Comparison of ENCODE assay signal across 1 cellular context in the genomic region with DNA sequence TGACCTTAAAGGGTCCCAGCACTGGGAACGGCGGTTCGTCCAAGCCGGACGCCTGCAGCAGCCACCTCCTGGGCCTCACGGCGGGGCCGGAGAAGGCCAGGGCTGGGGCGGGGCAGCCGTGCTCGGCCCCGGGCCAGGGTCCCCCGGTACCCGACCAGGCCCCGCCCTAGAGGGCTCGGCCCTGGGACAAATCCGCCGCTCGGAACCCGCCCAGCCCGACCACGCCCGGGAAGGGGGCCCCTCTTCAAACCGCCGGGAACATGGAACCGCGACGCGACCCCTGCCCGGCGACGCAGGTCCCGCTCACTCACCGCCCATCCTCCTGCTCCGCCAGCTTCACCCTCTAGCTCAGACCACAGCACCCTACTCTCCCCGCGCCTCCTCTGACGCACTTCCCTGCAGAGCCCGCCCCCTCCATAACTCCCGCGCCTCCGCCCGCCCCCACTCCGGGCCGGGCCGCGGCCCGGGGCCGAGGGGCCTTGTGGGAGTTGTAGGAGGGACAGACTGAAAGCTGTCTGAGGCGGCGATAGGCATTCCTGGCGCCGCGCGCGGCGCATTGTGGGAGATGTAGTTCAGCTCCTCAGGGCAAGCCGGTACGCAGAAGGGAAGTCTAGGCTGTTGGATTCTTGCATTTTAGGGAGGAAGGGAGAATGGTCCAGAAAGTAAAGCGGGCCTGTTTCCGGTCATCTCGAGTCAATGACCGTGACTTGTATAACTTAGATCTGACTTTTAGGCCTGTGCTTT.
A peak's percentile ranks its signal among the peaks of the same experiment; 100 is the strongest.
TF ChIP-seq lines count a peak whose summit lies in the region.

A gene (minus strand): TSS at position 365 of the 744 bp plus-strand sequence. CDS start 1,478 bp downstream, outside the sequence.

TF ChIP-seq in K562, 482 proteins besides CTCF, POLR2A, EP300 and RAD21 (continued from another document and continues in another):
- TF ChIP-seq ELF4 (CRISPR knock-in tag; IDR thresholded peaks at IDR 0.05) (no peak), SOX6 (IDR thresholded peaks at IDR 0.05) (no peak), MAFF (IDR thresholded peaks at IDR 0.05; ENCODE audit: low read length) (no peak), ZNF436 (CRISPR knock-in tag; IDR thresholded peaks at IDR 0.05) (no peak), ZNF76 (CRISPR knock-in tag; IDR thresholded peaks at IDR 0.05; ENCODE audit: borderline replicate concordance) (no peak), CCNT2 (IDR thresholded peaks at IDR 0.05; ENCODE audit: borderline replicate concordance, extremely low read depth, insufficient read length, low read depth, low read length) (peak; percentile 44), ATF1 (CRISPR knock-in tag; IDR thresholded peaks at IDR 0.05) (no peak), ATF1 (tag; IDR thresholded peaks at IDR 0.05) (peak; percentile 83), MCM7 (IDR thresholded peaks at IDR 0.05) (no peak), HCFC1 (IDR thresholded peaks at IDR 0.05; ENCODE audit: low read depth, low read length) (peak; percentile 93), SREBF2 (CRISPR knock-in tag; IDR thresholded peaks at IDR 0.05) (no peak), GATAD2A (IDR thresholded peaks at IDR 0.05) (no peak), POLR3A (IDR thresholded peaks at IDR 0.05; ENCODE audit: borderline replicate concordance, extremely low read depth, insufficient read depth, insufficient read length) (no peak), HDAC3 (IDR thresholded peaks at IDR 0.05; ENCODE audit: borderline replicate concordance, partially characterized antibody) (no peak), SMAD2 (IDR thresholded peaks at IDR 0.05; ENCODE audit: low read depth, low read length) (no peak), MCM2 (IDR thresholded peaks at IDR 0.05; ENCODE audit: low read depth) (no peak), NR2C1 (IDR thresholded peaks at IDR 0.05) (no peak), NR2C1 (tag; IDR thresholded peaks at IDR 0.05) (no peak), ZNF668 (CRISPR knock-in tag; IDR thresholded peaks at IDR 0.05) (no peak), HOXB6 (CRISPR knock-in tag; IDR thresholded peaks at IDR 0.05; ENCODE audit: borderline replicate concordance) (no peak), ZNF696 (CRISPR knock-in tag; conservative IDR thresholded peaks at IDR 0.05) (no peak), RBM34 (IDR thresholded peaks at IDR 0.05; ENCODE audit: borderline replicate concordance, insufficient read depth, low read length) (no peak), ZNF717 (CRISPR knock-in tag; IDR thresholded peaks at IDR 0.05) (no peak), CREB1 (IDR thresholded peaks at IDR 0.05) (peak; percentile 72), CREB1 (CRISPR knock-in tag; IDR thresholded peaks at IDR 0.05) (no peak), MECOM (CRISPR knock-in tag; IDR thresholded peaks at IDR 0.05) (no peak), RBFOX2 (IDR thresholded peaks at IDR 0.05; ENCODE audit: low read depth, low read length) (peak; percentile 85), NFATC3 (IDR thresholded peaks at IDR 0.05) (no peak), ZNF324 (CRISPR knock-in tag; IDR thresholded peaks at IDR 0.05) (no peak), LEF1 (IDR thresholded peaks at IDR 0.05) (no peak), ZNF133 (CRISPR knock-in tag; IDR thresholded peaks at IDR 0.05) (no peak), NONO (IDR thresholded peaks at IDR 0.05; ENCODE audit: low read depth in 2 of 2, low read length in 1 of 2) (0 out of 4 replicates have a peak, but pooled peaks of 1 of the 2 experiments have one; percentile 21), MCM3 (IDR thresholded peaks at IDR 0.05) (no peak), ZNF431 (CRISPR knock-in tag; IDR thresholded peaks at IDR 0.05) (no peak)
- TF ChIP-seq, protein P1, sequence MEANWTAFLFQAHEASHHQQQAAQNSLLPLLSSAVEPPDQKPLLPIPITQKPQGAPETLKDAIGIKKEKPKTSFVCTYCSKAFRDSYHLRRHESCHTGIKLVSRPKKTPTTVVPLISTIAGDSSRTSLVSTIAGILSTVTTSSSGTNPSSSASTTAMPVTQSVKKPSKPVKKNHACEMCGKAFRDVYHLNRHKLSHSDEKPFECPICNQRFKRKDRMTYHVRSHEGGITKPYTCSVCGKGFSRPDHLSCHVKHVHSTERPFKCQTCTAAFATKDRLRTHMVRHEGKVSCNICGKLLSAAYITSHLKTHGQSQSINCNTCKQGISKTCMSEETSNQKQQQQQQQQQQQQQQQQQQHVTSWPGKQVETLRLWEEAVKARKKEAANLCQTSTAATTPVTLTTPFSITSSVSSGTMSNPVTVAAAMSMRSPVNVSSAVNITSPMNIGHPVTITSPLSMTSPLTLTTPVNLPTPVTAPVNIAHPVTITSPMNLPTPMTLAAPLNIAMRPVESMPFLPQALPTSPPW (CRISPR knock-in tag; IDR thresholded peaks at IDR 0.05), result peak; percentile 82; the same call in 1 of the 2 replicates
- TF ChIP-seq, protein P2, sequence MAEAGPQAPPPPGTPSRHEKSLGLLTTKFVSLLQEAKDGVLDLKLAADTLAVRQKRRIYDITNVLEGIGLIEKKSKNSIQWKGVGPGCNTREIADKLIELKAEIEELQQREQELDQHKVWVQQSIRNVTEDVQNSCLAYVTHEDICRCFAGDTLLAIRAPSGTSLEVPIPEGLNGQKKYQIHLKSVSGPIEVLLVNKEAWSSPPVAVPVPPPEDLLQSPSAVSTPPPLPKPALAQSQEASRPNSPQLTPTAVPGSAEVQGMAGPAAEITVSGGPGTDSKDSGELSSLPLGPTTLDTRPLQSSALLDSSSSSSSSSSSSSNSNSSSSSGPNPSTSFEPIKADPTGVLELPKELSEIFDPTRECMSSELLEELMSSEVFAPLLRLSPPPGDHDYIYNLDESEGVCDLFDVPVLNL (CRISPR knock-in tag; IDR thresholded peaks at IDR 0.05; ENCODE audit: low read depth), result no peak
- TF ChIP-seq, protein P3, sequence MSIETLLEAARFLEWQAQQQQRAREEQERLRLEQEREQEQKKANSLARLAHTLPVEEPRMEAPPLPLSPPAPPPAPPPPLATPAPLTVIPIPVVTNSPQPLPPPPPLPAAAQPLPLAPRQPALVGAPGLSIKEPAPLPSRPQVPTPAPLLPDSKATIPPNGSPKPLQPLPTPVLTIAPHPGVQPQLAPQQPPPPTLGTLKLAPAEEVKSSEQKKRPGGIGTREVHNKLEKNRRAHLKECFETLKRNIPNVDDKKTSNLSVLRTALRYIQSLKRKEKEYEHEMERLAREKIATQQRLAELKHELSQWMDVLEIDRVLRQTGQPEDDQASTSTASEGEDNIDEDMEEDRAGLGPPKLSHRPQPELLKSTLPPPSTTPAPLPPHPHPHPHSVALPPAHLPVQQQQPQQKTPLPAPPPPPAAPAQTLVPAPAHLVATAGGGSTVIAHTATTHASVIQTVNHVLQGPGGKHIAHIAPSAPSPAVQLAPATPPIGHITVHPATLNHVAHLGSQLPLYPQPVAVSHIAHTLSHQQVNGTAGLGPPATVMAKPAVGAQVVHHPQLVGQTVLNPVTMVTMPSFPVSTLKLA (conservative IDR thresholded peaks at IDR 0.05), result peak in 1 of 2 experiments; percentile 36; a peak in 1 of 4 replicates
- TF ChIP-seq, protein P4, sequence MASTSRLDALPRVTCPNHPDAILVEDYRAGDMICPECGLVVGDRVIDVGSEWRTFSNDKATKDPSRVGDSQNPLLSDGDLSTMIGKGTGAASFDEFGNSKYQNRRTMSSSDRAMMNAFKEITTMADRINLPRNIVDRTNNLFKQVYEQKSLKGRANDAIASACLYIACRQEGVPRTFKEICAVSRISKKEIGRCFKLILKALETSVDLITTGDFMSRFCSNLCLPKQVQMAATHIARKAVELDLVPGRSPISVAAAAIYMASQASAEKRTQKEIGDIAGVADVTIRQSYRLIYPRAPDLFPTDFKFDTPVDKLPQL (IDR thresholded peaks at IDR 0.05; ENCODE audit: extremely low read depth, insufficient read length), result no peak
- TF ChIP-seq, protein P5, sequence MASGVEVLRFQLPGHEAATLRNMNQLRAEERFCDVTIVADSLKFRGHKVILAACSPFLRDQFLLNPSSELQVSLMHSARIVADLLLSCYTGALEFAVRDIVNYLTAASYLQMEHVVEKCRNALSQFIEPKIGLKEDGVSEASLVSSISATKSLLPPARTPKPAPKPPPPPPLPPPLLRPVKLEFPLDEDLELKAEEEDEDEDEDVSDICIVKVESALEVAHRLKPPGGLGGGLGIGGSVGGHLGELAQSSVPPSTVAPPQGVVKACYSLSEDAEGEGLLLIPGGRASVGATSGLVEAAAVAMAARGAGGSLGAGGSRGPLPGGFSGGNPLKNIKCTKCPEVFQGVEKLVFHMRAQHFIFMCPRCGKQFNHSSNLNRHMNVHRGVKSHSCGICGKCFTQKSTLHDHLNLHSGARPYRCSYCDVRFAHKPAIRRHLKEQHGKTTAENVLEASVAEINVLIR (CRISPR knock-in tag; IDR thresholded peaks at IDR 0.05), result no peak
- TF ChIP-seq, protein P6, sequence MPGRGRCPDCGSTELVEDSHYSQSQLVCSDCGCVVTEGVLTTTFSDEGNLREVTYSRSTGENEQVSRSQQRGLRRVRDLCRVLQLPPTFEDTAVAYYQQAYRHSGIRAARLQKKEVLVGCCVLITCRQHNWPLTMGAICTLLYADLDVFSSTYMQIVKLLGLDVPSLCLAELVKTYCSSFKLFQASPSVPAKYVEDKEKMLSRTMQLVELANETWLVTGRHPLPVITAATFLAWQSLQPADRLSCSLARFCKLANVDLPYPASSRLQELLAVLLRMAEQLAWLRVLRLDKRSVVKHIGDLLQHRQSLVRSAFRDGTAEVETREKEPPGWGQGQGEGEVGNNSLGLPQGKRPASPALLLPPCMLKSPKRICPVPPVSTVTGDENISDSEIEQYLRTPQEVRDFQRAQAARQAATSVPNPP (IDR thresholded peaks at IDR 0.05; ENCODE audit: borderline replicate concordance, insufficient read depth, insufficient read length), result no peak
- TF ChIP-seq, protein P7, sequence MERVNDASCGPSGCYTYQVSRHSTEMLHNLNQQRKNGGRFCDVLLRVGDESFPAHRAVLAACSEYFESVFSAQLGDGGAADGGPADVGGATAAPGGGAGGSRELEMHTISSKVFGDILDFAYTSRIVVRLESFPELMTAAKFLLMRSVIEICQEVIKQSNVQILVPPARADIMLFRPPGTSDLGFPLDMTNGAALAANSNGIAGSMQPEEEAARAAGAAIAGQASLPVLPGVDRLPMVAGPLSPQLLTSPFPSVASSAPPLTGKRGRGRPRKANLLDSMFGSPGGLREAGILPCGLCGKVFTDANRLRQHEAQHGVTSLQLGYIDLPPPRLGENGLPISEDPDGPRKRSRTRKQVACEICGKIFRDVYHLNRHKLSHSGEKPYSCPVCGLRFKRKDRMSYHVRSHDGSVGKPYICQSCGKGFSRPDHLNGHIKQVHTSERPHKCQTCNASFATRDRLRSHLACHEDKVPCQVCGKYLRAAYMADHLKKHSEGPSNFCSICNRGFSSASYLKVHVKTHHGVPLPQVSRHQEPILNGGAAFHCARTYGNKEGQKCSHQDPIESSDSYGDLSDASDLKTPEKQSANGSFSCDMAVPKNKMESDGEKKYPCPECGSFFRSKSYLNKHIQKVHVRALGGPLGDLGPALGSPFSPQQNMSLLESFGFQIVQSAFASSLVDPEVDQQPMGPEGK (CRISPR knock-in tag; IDR thresholded peaks at IDR 0.05; ENCODE audit: borderline replicate concordance), result no peak
- TF ChIP-seq, protein P8, sequence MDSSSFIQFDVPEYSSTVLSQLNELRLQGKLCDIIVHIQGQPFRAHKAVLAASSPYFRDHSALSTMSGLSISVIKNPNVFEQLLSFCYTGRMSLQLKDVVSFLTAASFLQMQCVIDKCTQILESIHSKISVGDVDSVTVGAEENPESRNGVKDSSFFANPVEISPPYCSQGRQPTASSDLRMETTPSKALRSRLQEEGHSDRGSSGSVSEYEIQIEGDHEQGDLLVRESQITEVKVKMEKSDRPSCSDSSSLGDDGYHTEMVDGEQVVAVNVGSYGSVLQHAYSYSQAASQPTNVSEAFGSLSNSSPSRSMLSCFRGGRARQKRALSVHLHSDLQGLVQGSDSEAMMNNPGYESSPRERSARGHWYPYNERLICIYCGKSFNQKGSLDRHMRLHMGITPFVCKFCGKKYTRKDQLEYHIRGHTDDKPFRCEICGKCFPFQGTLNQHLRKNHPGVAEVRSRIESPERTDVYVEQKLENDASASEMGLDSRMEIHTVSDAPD (CRISPR knock-in tag; IDR thresholded peaks at IDR 0.05), result no peak
- TF ChIP-seq, protein P9, sequence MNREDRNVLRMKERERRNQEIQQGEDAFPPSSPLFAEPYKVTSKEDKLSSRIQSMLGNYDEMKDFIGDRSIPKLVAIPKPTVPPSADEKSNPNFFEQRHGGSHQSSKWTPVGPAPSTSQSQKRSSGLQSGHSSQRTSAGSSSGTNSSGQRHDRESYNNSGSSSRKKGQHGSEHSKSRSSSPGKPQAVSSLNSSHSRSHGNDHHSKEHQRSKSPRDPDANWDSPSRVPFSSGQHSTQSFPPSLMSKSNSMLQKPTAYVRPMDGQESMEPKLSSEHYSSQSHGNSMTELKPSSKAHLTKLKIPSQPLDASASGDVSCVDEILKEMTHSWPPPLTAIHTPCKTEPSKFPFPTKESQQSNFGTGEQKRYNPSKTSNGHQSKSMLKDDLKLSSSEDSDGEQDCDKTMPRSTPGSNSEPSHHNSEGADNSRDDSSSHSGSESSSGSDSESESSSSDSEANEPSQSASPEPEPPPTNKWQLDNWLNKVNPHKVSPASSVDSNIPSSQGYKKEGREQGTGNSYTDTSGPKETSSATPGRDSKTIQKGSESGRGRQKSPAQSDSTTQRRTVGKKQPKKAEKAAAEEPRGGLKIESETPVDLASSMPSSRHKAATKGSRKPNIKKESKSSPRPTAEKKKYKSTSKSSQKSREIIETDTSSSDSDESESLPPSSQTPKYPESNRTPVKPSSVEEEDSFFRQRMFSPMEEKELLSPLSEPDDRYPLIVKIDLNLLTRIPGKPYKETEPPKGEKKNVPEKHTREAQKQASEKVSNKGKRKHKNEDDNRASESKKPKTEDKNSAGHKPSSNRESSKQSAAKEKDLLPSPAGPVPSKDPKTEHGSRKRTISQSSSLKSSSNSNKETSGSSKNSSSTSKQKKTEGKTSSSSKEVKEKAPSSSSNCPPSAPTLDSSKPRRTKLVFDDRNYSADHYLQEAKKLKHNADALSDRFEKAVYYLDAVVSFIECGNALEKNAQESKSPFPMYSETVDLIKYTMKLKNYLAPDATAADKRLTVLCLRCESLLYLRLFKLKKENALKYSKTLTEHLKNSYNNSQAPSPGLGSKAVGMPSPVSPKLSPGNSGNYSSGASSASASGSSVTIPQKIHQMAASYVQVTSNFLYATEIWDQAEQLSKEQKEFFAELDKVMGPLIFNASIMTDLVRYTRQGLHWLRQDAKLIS (CRISPR knock-in tag; IDR thresholded peaks at IDR 0.05), result no peak
- TF ChIP-seq, protein P10, sequence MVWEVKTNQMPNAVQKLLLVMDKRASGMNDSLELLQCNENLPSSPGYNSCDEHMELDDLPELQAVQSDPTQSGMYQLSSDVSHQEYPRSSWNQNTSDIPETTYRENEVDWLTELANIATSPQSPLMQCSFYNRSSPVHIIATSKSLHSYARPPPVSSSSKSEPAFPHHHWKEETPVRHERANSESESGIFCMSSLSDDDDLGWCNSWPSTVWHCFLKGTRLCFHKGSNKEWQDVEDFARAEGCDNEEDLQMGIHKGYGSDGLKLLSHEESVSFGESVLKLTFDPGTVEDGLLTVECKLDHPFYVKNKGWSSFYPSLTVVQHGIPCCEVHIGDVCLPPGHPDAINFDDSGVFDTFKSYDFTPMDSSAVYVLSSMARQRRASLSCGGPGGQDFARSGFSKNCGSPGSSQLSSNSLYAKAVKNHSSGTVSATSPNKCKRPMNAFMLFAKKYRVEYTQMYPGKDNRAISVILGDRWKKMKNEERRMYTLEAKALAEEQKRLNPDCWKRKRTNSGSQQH (CRISPR knock-in tag; IDR thresholded peaks at IDR 0.05), result no peak
- TF ChIP-seq, protein P11, sequence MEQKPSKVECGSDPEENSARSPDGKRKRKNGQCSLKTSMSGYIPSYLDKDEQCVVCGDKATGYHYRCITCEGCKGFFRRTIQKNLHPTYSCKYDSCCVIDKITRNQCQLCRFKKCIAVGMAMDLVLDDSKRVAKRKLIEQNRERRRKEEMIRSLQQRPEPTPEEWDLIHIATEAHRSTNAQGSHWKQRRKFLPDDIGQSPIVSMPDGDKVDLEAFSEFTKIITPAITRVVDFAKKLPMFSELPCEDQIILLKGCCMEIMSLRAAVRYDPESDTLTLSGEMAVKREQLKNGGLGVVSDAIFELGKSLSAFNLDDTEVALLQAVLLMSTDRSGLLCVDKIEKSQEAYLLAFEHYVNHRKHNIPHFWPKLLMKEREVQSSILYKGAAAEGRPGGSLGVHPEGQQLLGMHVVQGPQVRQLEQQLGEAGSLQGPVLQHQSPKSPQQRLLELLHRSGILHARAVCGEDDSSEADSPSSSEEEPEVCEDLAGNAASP (IDR thresholded peaks at IDR 0.05), result no peak
